In genomic region chr7:99383791-99384370, GRCh38 we compare ENCODE assay signal across 2 cellular contexts.
TF ChIP-seq lines count a peak whose summit lies in the region.

No MANE protein-coding gene starts in this region.

TF ChIP-seq in A549, 52 proteins besides CTCF, POLR2A, EP300 and RAD21:
- TF ChIP-seq RCOR1 (IDR thresholded peaks at IDR 0.05; ENCODE audit: low read depth, low read length) (no peak), KDM1A (IDR thresholded peaks at IDR 0.05; ENCODE audit: low read depth) (peak; percentile 79), CEBPB (IDR thresholded peaks at IDR 0.05) (no peak), ZNF302 (CRISPR knock-in tag; IDR thresholded peaks at IDR 0.05) (no peak), MAFK (IDR thresholded peaks at IDR 0.05; ENCODE audit: partially characterized antibody) (no peak), BHLHE40 (IDR thresholded peaks at IDR 0.05; ENCODE audit: low read depth, low read length) (no peak), NR3C1 (IDR thresholded peaks at IDR 0.05) (no peak)

TF ChIP-seq in endothelial cell of umbilical vein, 7 proteins besides CTCF, POLR2A, EP300 and RAD21:
- TF ChIP-seq GATA2 (IDR thresholded peaks at IDR 0.05; ENCODE audit: insufficient read depth, insufficient read length, low read depth, low read length), result no peak
- no peak for TF ChIP-seq FOS (IDR thresholded peaks at IDR 0.05; ENCODE audit: borderline replicate concordance, insufficient read depth, low read length)
- no peak for TF ChIP-seq EZH2 (IDR thresholded peaks at IDR 0.05; ENCODE audit: borderline replicate concordance, low read depth, low read length, severe bottlenecking)
- no peak for TF ChIP-seq MYC (IDR thresholded peaks at IDR 0.05; ENCODE audit: low read depth, low read length)
- peak; percentile 32 for TF ChIP-seq POLR2AphosphoS5 (IDR thresholded peaks at IDR 0.05; ENCODE audit: insufficient read depth, low read depth, low read length)
- TF ChIP-seq, protein P1, sequence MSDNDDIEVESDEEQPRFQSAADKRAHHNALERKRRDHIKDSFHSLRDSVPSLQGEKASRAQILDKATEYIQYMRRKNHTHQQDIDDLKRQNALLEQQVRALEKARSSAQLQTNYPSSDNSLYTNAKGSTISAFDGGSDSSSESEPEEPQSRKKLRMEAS (IDR thresholded peaks at IDR 0.05; ENCODE audit: insufficient read depth, insufficient read length), result no peak
- no peak for TF ChIP-seq JUN (IDR thresholded peaks at IDR 0.05; ENCODE audit: borderline replicate concordance, insufficient read depth, insufficient read length, low read depth)
